2 cellular contexts compared by ENCODE assay signal in genomic region chr15:87736921-87737389, GRCh38.
TF ChIP-seq lines count a peak whose summit lies in the region.

No MANE protein-coding gene starts in this region.

TF ChIP-seq in SK-N-SH treated with all-trans-retinoic acid at 6 μM for 48 hours, 23 proteins besides CTCF, POLR2A, EP300 and RAD21 (continued from another document):
- TF ChIP-seq, protein P1, sequence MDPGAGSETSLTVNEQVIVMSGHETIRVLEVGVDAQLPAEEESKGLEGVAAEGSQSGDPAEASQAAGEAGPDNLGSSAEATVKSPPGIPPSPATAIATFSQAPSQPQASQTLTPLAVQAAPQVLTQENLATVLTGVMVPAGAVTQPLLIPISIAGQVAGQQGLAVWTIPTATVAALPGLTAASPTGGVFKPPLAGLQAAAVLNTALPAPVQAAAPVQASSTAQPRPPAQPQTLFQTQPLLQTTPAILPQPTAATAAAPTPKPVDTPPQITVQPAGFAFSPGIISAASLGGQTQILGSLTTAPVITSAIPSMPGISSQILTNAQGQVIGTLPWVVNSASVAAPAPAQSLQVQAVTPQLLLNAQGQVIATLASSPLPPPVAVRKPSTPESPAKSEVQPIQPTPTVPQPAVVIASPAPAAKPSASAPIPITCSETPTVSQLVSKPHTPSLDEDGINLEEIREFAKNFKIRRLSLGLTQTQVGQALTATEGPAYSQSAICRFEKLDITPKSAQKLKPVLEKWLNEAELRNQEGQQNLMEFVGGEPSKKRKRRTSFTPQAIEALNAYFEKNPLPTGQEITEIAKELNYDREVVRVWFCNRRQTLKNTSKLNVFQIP (CRISPR knock-in tag; IDR thresholded peaks at IDR 0.05; ENCODE audit: borderline replicate concordance, low read depth) = no peak
- TF ChIP-seq ZNF565 (CRISPR knock-in tag; conservative IDR thresholded peaks at IDR 0.05; ENCODE audit: low read depth) = no peak
- TF ChIP-seq ZC3H10 (CRISPR knock-in tag; IDR thresholded peaks at IDR 0.05) = no peak
- no peak for TF ChIP-seq OSR1 (CRISPR knock-in tag; IDR thresholded peaks at IDR 0.05)
- no peak for TF ChIP-seq ISL1 (CRISPR knock-in tag; IDR thresholded peaks at IDR 0.05)
- TF ChIP-seq CSDC2 (CRISPR knock-in tag; IDR thresholded peaks at IDR 0.05) = no peak
- TF ChIP-seq ZNF8 (CRISPR knock-in tag; IDR thresholded peaks at IDR 0.05) = no peak
- TF ChIP-seq, protein P2, sequence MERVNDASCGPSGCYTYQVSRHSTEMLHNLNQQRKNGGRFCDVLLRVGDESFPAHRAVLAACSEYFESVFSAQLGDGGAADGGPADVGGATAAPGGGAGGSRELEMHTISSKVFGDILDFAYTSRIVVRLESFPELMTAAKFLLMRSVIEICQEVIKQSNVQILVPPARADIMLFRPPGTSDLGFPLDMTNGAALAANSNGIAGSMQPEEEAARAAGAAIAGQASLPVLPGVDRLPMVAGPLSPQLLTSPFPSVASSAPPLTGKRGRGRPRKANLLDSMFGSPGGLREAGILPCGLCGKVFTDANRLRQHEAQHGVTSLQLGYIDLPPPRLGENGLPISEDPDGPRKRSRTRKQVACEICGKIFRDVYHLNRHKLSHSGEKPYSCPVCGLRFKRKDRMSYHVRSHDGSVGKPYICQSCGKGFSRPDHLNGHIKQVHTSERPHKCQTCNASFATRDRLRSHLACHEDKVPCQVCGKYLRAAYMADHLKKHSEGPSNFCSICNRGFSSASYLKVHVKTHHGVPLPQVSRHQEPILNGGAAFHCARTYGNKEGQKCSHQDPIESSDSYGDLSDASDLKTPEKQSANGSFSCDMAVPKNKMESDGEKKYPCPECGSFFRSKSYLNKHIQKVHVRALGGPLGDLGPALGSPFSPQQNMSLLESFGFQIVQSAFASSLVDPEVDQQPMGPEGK (CRISPR knock-in tag; IDR thresholded peaks at IDR 0.05; ENCODE audit: borderline replicate concordance) = no peak
- no peak for TF ChIP-seq ZNF70 (CRISPR knock-in tag; IDR thresholded peaks at IDR 0.05)
TF ChIP-seq in SK-N-SH treated with all-trans-retinoic acid at 6 μM for 48 hours: peak in this region for 0.

TF ChIP-seq in WTC11, 78 proteins besides CTCF, POLR2A, EP300 and RAD21 (continued from another document):
- TF ChIP-seq, protein P3, sequence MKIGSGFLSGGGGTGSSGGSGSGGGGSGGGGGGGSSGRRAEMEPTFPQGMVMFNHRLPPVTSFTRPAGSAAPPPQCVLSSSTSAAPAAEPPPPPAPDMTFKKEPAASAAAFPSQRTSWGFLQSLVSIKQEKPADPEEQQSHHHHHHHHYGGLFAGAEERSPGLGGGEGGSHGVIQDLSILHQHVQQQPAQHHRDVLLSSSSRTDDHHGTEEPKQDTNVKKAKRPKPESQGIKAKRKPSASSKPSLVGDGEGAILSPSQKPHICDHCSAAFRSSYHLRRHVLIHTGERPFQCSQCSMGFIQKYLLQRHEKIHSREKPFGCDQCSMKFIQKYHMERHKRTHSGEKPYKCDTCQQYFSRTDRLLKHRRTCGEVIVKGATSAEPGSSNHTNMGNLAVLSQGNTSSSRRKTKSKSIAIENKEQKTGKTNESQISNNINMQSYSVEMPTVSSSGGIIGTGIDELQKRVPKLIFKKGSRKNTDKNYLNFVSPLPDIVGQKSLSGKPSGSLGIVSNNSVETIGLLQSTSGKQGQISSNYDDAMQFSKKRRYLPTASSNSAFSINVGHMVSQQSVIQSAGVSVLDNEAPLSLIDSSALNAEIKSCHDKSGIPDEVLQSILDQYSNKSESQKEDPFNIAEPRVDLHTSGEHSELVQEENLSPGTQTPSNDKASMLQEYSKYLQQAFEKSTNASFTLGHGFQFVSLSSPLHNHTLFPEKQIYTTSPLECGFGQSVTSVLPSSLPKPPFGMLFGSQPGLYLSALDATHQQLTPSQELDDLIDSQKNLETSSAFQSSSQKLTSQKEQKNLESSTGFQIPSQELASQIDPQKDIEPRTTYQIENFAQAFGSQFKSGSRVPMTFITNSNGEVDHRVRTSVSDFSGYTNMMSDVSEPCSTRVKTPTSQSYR (CRISPR knock-in tag; IDR thresholded peaks at IDR 0.05) = no peak
- TF ChIP-seq, protein P4, sequence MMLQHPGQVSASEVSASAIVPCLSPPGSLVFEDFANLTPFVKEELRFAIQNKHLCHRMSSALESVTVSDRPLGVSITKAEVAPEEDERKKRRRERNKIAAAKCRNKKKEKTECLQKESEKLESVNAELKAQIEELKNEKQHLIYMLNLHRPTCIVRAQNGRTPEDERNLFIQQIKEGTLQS (CRISPR knock-in tag; conservative IDR thresholded peaks at IDR 0.05) = no peak
- TF ChIP-seq ZNF232 (CRISPR knock-in tag; IDR thresholded peaks at IDR 0.05) (no peak), OVOL2 (CRISPR knock-in tag; IDR thresholded peaks at IDR 0.05; ENCODE audit: borderline replicate concordance) (no peak), ZSCAN18 (CRISPR knock-in tag; IDR thresholded peaks at IDR 0.05) (no peak), NFATC4 (CRISPR knock-in tag; IDR thresholded peaks at IDR 0.05) (no peak), SP1 (CRISPR knock-in tag; conservative IDR thresholded peaks at IDR 0.05) (no peak), CREM (CRISPR knock-in tag; IDR thresholded peaks at IDR 0.05) (no peak), TCF7 (CRISPR knock-in tag; IDR thresholded peaks at IDR 0.05; ENCODE audit: low read depth) (no peak), TEAD4 (CRISPR knock-in tag; IDR thresholded peaks at IDR 0.05) (no peak), MXD4 (CRISPR knock-in tag; IDR thresholded peaks at IDR 0.05; ENCODE audit: borderline replicate concordance) (no peak), CBFB (CRISPR knock-in tag; IDR thresholded peaks at IDR 0.05; ENCODE audit: low read depth) (no peak), AFF4 (CRISPR knock-in tag; IDR thresholded peaks at IDR 0.05; ENCODE audit: borderline replicate concordance) (no peak), TP53 (CRISPR knock-in tag; IDR thresholded peaks at IDR 0.05) (no peak), ATF2 (CRISPR knock-in tag; IDR thresholded peaks at IDR 0.05; ENCODE audit: borderline replicate concordance, low read depth) (no peak)
